Comparison of ENCODE assay signal across 33 cellular contexts in genomic region chr14:33348510-33348909, GRCh38.
"Had no signal": no experiment of that assay in that cellular context is flagged by ENCODE, and none has a peak within 500 bp of the region (broad histone marks: within the 10 kb centered on the region; RNA-seq: fewer than 3 reads in every experiment).

No MANE protein-coding gene starts in this region.

- ATAC-seq: activated CD8-positive, alpha-beta memory T cell treated with anti-CD3 and anti-CD28 coated beads, Interleukin-2, amount 10 ng/mL, durations not matched to agents 7 days and 5 days; activated naive CD8-positive, alpha-beta T cell treated with anti-CD3 and anti-CD28 coated beads, Interleukin-2, amount 50 U/mL, for 24 hours; K562; Panc1 had no signal

- H3K4me1 ChIP-seq: SJSA1 had no signal

- H3K36me3 Mint-ChIP-seq: activated CD8-positive, alpha-beta memory T cell treated with anti-CD3 and anti-CD28 coated beads, Interleukin-2, amount 10 ng/mL, durations not matched to agents 7 days and 5 days; activated naive CD4-positive, alpha-beta T cell treated with anti-CD3 and anti-CD28 coated beads, Interleukin-2, amount 10 ng/mL, durations not matched to agents 7 days and 5 days; activated naive CD8-positive, alpha-beta T cell had no signal

- H3K4me3 ChIP-seq: K562, SJSA1 had no signal

- H3K4me1 Mint-ChIP-seq: activated B cell treated with CpG ODN at 0.5 μM for 24 hours; activated CD4-positive, alpha-beta memory T cell treated with anti-CD3 and anti-CD28 coated beads, Interleukin-2, amount 10 ng/mL, durations not matched to agents 7 days and 5 days; activated CD8-positive, alpha-beta memory T cell treated with anti-CD3 and anti-CD28 coated beads, Interleukin-2, amount 10 ng/mL, durations not matched to agents 7 days and 5 days; activated naive CD4-positive, alpha-beta T cell treated with anti-CD3 and anti-CD28 coated beads, Interleukin-2, amount 10 ng/mL, durations not matched to agents 7 days and 5 days; activated naive CD8-positive, alpha-beta T cell treated with anti-CD3 and anti-CD28 coated beads, Interleukin-2, amount 50 U/mL, for 24 hours had no signal

- H3K27me3 ChIP-seq: brain microvascular endothelial cell, SJSA1 had no signal

- DNase-seq: activated B cell treated with CpG ODN at 0.5 μM for 24 hours; activated CD4-positive, alpha-beta memory T cell treated with anti-CD3 and anti-CD28 coated beads, Interleukin-2, amount 10 ng/mL, durations not matched to agents 7 days and 5 days; activated CD4-positive, alpha-beta T cell treated with anti-CD3 and anti-CD28 coated beads for 4 hours; activated CD4-positive, CD25-positive, alpha-beta regulatory T cell treated with anti-CD3 and anti-CD28 coated beads, Interleukin-2, amount 50 U/mL, for 72 hours; activated CD8-positive, alpha-beta memory T cell treated with anti-CD3 and anti-CD28 coated beads for 24 hours; activated CD8-positive, alpha-beta memory T cell treated with anti-CD3 and anti-CD28 coated beads, Interleukin-2, amount 10 ng/mL, durations not matched to agents 7 days and 5 days; activated CD8-positive, alpha-beta memory T cell treated with anti-CD3 and anti-CD28 coated beads, Interleukin-2, amount 50 U/mL, for 48 hours; activated effector memory CD4-positive, alpha-beta T cell treated with Interleukin-2 at 50 U/mL for 16 hours; activated naive CD4-positive, alpha-beta T cell treated with anti-CD3 and anti-CD28 coated beads, Interleukin-2, amount 10 ng/mL, durations not matched to agents 7 days and 5 days; activated naive CD8-positive, alpha-beta T cell treated with anti-CD3 and anti-CD28 coated beads, Interleukin-2, amount 50 U/mL, for 24 hours; activated T-cell treated with anti-CD3 and anti-CD28 coated beads, Interleukin-2, amount 50 U/mL, for 48 hours; amniotic stem cell; aorta; brain microvascular endothelial cell; central memory CD4-positive, alpha-beta T cell; NCI-H1092 treated with DMSO at 0.1 percent for 48 hours; NCI-H1417; NCI-H146; NCI-H187; NCI-H2029 treated with DMSO at 0.1 percent for 48 hours; NCI-H446 treated with DMSO at 0.1 percent for 48 hours; NCI-H524; NCI-H69; OCI-M1; RPMI8226; SHP77 treated with DMSO at 0.1 percent for 48 hours; SK-N-SH had no signal

- H3K27ac Mint-ChIP-seq: activated B cell treated with CpG ODN at 0.5 μM for 24 hours; activated CD4-positive, alpha-beta memory T cell treated with anti-CD3 and anti-CD28 coated beads, Interleukin-2, amount 10 ng/mL, durations not matched to agents 7 days and 5 days; activated CD8-positive, alpha-beta memory T cell treated with anti-CD3 and anti-CD28 coated beads, Interleukin-2, amount 10 ng/mL, durations not matched to agents 7 days and 5 days; activated naive CD4-positive, alpha-beta T cell treated with anti-CD3 and anti-CD28 coated beads, Interleukin-2, amount 10 ng/mL, durations not matched to agents 7 days and 5 days; activated naive CD8-positive, alpha-beta T cell; activated naive CD8-positive, alpha-beta T cell treated with anti-CD3 and anti-CD28 coated beads, Interleukin-2, amount 50 U/mL, for 24 hours; T-helper 1 cell treated with Interleukin-12 subunit alpha and Interleukin-12 subunit beta and Interleukin-4 antibody, amounts not matched to agents 30 μg/mL and 1 μg/mL, for 36 hours; T-helper 2 cell treated with Interferon-gamma antibody and Interleukin-4, amounts not matched to agents 5 μg/mL and 100 μg/mL, for 36 hours had no signal

- H3K4me3 Mint-ChIP-seq: activated B cell treated with CpG ODN at 0.5 μM for 24 hours; activated CD4-positive, alpha-beta memory T cell treated with anti-CD3 and anti-CD28 coated beads, Interleukin-2, amount 10 ng/mL, durations not matched to agents 7 days and 5 days; activated CD8-positive, alpha-beta memory T cell treated with anti-CD3 and anti-CD28 coated beads, Interleukin-2, amount 10 ng/mL, durations not matched to agents 7 days and 5 days; activated naive CD4-positive, alpha-beta T cell treated with anti-CD3 and anti-CD28 coated beads, Interleukin-2, amount 10 ng/mL, durations not matched to agents 7 days and 5 days; activated naive CD8-positive, alpha-beta T cell; activated naive CD8-positive, alpha-beta T cell treated with anti-CD3 and anti-CD28 coated beads, Interleukin-2, amount 50 U/mL, for 24 hours; T-helper 1 cell treated with Interleukin-12 subunit alpha and Interleukin-12 subunit beta and Interleukin-4 antibody, amounts not matched to agents 30 μg/mL and 1 μg/mL, for 36 hours; T-helper 2 cell treated with Interferon-gamma antibody and Interleukin-4, amounts not matched to agents 5 μg/mL and 100 μg/mL, for 36 hours had no signal

- H3K36me3 ChIP-seq: brain microvascular endothelial cell, SJSA1 had no signal

- H3K9me3 ChIP-seq: SJSA1, SK-N-SH had no signal

- H3K27ac ChIP-seq: brain microvascular endothelial cell, SJSA1 had no signal

- H3K27me3 Mint-ChIP-seq: activated B cell treated with CpG ODN at 0.5 μM for 24 hours; activated CD4-positive, alpha-beta memory T cell treated with anti-CD3 and anti-CD28 coated beads, Interleukin-2, amount 10 ng/mL, durations not matched to agents 7 days and 5 days; activated CD8-positive, alpha-beta memory T cell treated with anti-CD3 and anti-CD28 coated beads, Interleukin-2, amount 10 ng/mL, durations not matched to agents 7 days and 5 days; activated naive CD4-positive, alpha-beta T cell treated with anti-CD3 and anti-CD28 coated beads, Interleukin-2, amount 10 ng/mL, durations not matched to agents 7 days and 5 days; activated naive CD8-positive, alpha-beta T cell; activated naive CD8-positive, alpha-beta T cell treated with anti-CD3 and anti-CD28 coated beads, Interleukin-2, amount 50 U/mL, for 24 hours had no signal

- H3K9me3 Mint-ChIP-seq: activated B cell treated with CpG ODN at 0.5 μM for 24 hours; activated CD4-positive, alpha-beta memory T cell treated with anti-CD3 and anti-CD28 coated beads, Interleukin-2, amount 10 ng/mL, durations not matched to agents 7 days and 5 days; activated naive CD8-positive, alpha-beta T cell treated with anti-CD3 and anti-CD28 coated beads, Interleukin-2, amount 50 U/mL, for 24 hours had no signal
